Comparison of ENCODE assay signal across 1 cellular context in the genomic region with DNA sequence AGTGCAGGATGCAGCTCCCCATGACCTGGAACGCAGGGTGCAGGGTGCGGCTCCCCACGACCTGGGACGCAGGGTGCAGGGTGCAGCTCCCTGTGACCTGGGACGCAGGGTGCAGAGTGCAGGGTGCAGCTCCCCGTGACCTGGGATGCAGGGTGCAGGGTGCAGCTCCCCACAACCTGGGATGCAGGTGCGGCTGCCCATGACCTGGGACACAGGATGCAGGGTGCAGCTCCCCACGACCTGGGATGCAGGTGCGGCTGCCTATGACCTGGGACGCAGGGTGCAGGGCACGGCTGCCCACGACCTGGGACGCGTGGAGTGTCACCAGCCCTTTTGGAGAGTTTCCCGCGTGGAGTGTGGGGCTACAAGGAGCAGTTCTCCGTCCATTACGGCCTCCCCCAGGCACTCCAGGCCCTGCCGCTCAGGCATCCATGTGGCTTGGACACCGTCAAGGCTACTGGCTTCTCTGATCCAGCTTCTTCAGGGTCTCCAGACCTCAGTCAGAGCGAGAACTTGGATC.
TF ChIP-seq lines count a peak whose summit lies in the region.

No MANE protein-coding gene starts in this region.

TF ChIP-seq in H1, 55 proteins besides CTCF, POLR2A, EP300 and RAD21:
- TF ChIP-seq KDM1A (IDR thresholded peaks at IDR 0.05; ENCODE audit: borderline replicate concordance, low read length): no peak
- no peak for TF ChIP-seq YY1 (IDR thresholded peaks at IDR 0.05; ENCODE audit: low read depth, low read length)
- no peak for TF ChIP-seq TAF1 (IDR thresholded peaks at IDR 0.05; ENCODE audit: low read depth, low read length)
- TF ChIP-seq, protein P1, sequence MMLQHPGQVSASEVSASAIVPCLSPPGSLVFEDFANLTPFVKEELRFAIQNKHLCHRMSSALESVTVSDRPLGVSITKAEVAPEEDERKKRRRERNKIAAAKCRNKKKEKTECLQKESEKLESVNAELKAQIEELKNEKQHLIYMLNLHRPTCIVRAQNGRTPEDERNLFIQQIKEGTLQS (IDR thresholded peaks at IDR 0.05; ENCODE audit: insufficient read depth, low read depth, low read length): no peak
- no peak for TF ChIP-seq ASH2L (IDR thresholded peaks at IDR 0.05; ENCODE audit: low read length)
- TF ChIP-seq RBBP5 (IDR thresholded peaks at IDR 0.05; ENCODE audit: borderline replicate concordance, low read depth, low read length): no peak
- TF ChIP-seq RNF2 (IDR thresholded peaks at IDR 0.05; ENCODE audit: borderline replicate concordance, low read depth, low read length, missing control alignments, poor library complexity, severe bottlenecking): no peak
- no peak for TF ChIP-seq JUN (IDR thresholded peaks at IDR 0.05; ENCODE audit: low read depth, low read length)
- TF ChIP-seq SIX5 (IDR thresholded peaks at IDR 0.05; ENCODE audit: low read depth, low read length): no peak
- no peak for TF ChIP-seq EGR1 (IDR thresholded peaks at IDR 0.05; ENCODE audit: borderline replicate concordance, low read depth, low read length)
- TF ChIP-seq FOSL1 (IDR thresholded peaks at IDR 0.05; ENCODE audit: insufficient read depth, low read depth, low read length): no peak
- TF ChIP-seq CEBPB (IDR thresholded peaks at IDR 0.05; ENCODE audit: low read depth, low read length): no peak
- TF ChIP-seq RFX5 (IDR thresholded peaks at IDR 0.05; ENCODE audit: borderline replicate concordance, low read depth, low read length): no peak
- TF ChIP-seq SIN3A (conservative IDR thresholded peaks at IDR 0.05 in 1 of 2, IDR thresholded peaks at IDR 0.05 in 1 of 2; ENCODE audit: low read depth in 1 of 2, low read length in 2 of 2): no peak
- TF ChIP-seq PHF8 (conservative IDR thresholded peaks at IDR 0.05; ENCODE audit: low read depth, low read length): no peak
- no peak for TF ChIP-seq NANOG (IDR thresholded peaks at IDR 0.05; ENCODE audit: insufficient read depth, low read depth, low read length, poor library complexity, severe bottlenecking)
TF ChIP-seq in H1: peak in this region for 0.
